ENCODE assay signal across 35 cellular contexts in genomic region chr15:48968066-48968465, GRCh38. TPM values are rescaled to one million over a fixed set of nuclear protein-coding genes. Genes with fewer than 3 reads are reported as not detected.
"Had no signal": no experiment of that assay in that cellular context is flagged by ENCODE, and none has a peak within 500 bp of the region (broad histone marks: within the 10 kb centered on the region; RNA-seq: fewer than 3 reads in every experiment).

No MANE protein-coding gene starts in this region.

- H3K36me3 Mint-ChIP-seq: activated CD4-positive, alpha-beta memory T cell treated with anti-CD3 and anti-CD28 coated beads for 36 hours; brain had no signal

- H3K27me3 ChIP-seq: ascending aorta had no signal

- H3K4me3 Mint-ChIP-seq: activated B cell treated with CpG ODN at 0.5 μM for 24 hours; activated CD4-positive, alpha-beta memory T cell treated with anti-CD3 and anti-CD28 coated beads for 36 hours; activated CD4-positive, alpha-beta T cell treated with anti-CD3 and anti-CD28 coated beads, Interleukin-2, amount 10 ng/mL, durations not matched to agents 24 days and 14 days; activated CD8-positive, alpha-beta T cell treated with anti-CD3 and anti-CD28 coated beads for 36 hours; activated naive CD4-positive, alpha-beta T cell treated with anti-CD3 and anti-CD28 coated beads for 36 hours; activated naive CD8-positive, alpha-beta T cell treated with anti-CD3 and anti-CD28 coated beads for 36 hours; activated T-cell treated with anti-CD3 and anti-CD28 coated beads, Interleukin-2, amount 50 U/mL, for 4 hours; activated T-cell treated with anti-CD3 and anti-CD28 coated beads, Interleukin-2, amount 50 U/mL, for 72 hours; activated T-helper 1 cell treated with anti-CD3 and anti-CD28 coated beads, Interleukin-12 subunit alpha, Interleukin-12 subunit beta, Interleukin-2, Interleukin-4 antibody, amounts not matched to agents 30 ng/mL and 10 ng/mL and 1 ng/mL, durations not matched to agents 14 hours and 24 hours and 36 hours; activated T-helper 17 cell treated with anti-CD3 and anti-CD28 coated beads, Interleukin-2, amount 50 U/mL, for 72 hours; brain; central memory CD8-positive, alpha-beta T cell; T-helper 1 cell treated with Interleukin-12 subunit alpha and Interleukin-12 subunit beta and Interleukin-4 antibody, amounts not matched to agents 30 μg/mL and 1 μg/mL, for 36 hours; T-helper 2 cell treated with Interferon-gamma antibody and Interleukin-4, amounts not matched to agents 5 μg/mL and 100 μg/mL, for 36 hours had no signal

- H3K27ac Mint-ChIP-seq: activated B cell treated with CpG ODN at 0.5 μM for 24 hours; activated CD4-positive, alpha-beta memory T cell treated with anti-CD3 and anti-CD28 coated beads for 36 hours; activated CD4-positive, alpha-beta T cell treated with anti-CD3 and anti-CD28 coated beads, Interleukin-2, amount 10 ng/mL, durations not matched to agents 24 days and 14 days; activated CD8-positive, alpha-beta T cell treated with anti-CD3 and anti-CD28 coated beads for 36 hours; activated naive CD4-positive, alpha-beta T cell treated with anti-CD3 and anti-CD28 coated beads for 36 hours; activated naive CD4-positive, alpha-beta T cell treated with anti-CD3 and anti-CD28 coated beads, Interleukin-2, amount 50 U/mL, for 72 hours; activated naive CD8-positive, alpha-beta T cell treated with anti-CD3 and anti-CD28 coated beads for 36 hours; activated T-cell treated with anti-CD3 and anti-CD28 coated beads, Interleukin-2, amount 50 U/mL, for 72 hours; activated T-helper 1 cell treated with anti-CD3 and anti-CD28 coated beads, Interleukin-12 subunit alpha, Interleukin-12 subunit beta, Interleukin-2, Interleukin-4 antibody, amounts not matched to agents 30 ng/mL and 10 ng/mL and 1 ng/mL, durations not matched to agents 14 hours and 24 hours and 36 hours; activated T-helper 17 cell treated with anti-CD3 and anti-CD28 coated beads, Interleukin-2, amount 50 U/mL, for 72 hours; brain; T-helper 1 cell treated with Interleukin-12 subunit alpha and Interleukin-12 subunit beta and Interleukin-4 antibody, amounts not matched to agents 30 μg/mL and 1 μg/mL, for 36 hours; T-helper 2 cell treated with Interferon-gamma antibody and Interleukin-4, amounts not matched to agents 5 μg/mL and 100 μg/mL, for 36 hours had no signal

- DNase-seq: activated B cell treated with CpG ODN at 0.5 μM for 24 hours; activated CD4-positive, alpha-beta memory T cell treated with anti-CD3 and anti-CD28 coated beads for 36 hours; activated CD4-positive, alpha-beta T cell treated with anti-CD3 and anti-CD28 coated beads for 4 hours; activated CD4-positive, alpha-beta T cell treated with anti-CD3 and anti-CD28 coated beads, Interleukin-2, amount 10 ng/mL, durations not matched to agents 24 days and 14 days; activated CD4-positive, alpha-beta T cell treated with anti-CD3 and anti-CD28 coated beads, Interleukin-2, amount 50 U/mL, for 1 hour; activated CD4-positive, alpha-beta T cell treated with anti-CD3 and anti-CD28 coated beads, Interleukin-2, amount 50 U/mL, for 4 hours; activated CD4-positive, CD25-positive, alpha-beta regulatory T cell treated with anti-CD3 and anti-CD28 coated beads, Interleukin-2, amount 50 U/mL, for 72 hours; activated CD8-positive, alpha-beta memory T cell treated with anti-CD3 and anti-CD28 coated beads, Interleukin-2, amount 50 U/mL, for 4 hours; activated CD8-positive, alpha-beta T cell treated with anti-CD3 and anti-CD28 coated beads for 36 hours; activated effector memory CD4-positive, alpha-beta T cell treated with anti-CD3 and anti-CD28 coated beads, Interleukin-2, amount 50 U/mL, for 16 hours; activated gamma-delta T cell treated with Interleukin-2 at 50 U/mL for 16 hours; activated naive CD4-positive, alpha-beta T cell; activated naive CD4-positive, alpha-beta T cell treated with anti-CD3 and anti-CD28 coated beads for 36 hours; activated naive CD4-positive, alpha-beta T cell treated with anti-CD3 and anti-CD28 coated beads, Interleukin-2, amount 50 U/mL, for 16 hours; activated naive CD8-positive, alpha-beta T cell treated with anti-CD3 and anti-CD28 coated beads for 36 hours; activated T-cell treated with anti-CD3 and anti-CD28 coated beads for 4 hours; activated T-cell treated with anti-CD3 and anti-CD28 coated beads, Interleukin-2, amount 50 U/mL, for 1 hour; activated T-cell treated with anti-CD3 and anti-CD28 coated beads, Interleukin-2, amount 50 U/mL, for 4 hours; activated T-cell treated with anti-CD3 and anti-CD28 coated beads, Interleukin-2, amount 50 U/mL, for 72 hours; amygdala; anterior cingulate cortex; caudate nucleus; cerebellar nuclear complex; T-helper 2 cell; T-helper 9 cell had no signal

- H3K9me3 ChIP-seq: ascending aorta had no signal

- ATAC-seq: activated CD8-positive, alpha-beta T cell treated with anti-CD3 and anti-CD28 coated beads for 36 hours; activated naive CD4-positive, alpha-beta T cell treated with anti-CD3 and anti-CD28 coated beads, Interleukin-2, amount 50 U/mL, for 72 hours; activated T-cell treated with anti-CD3 and anti-CD28 coated beads, Interleukin-2, amount 50 U/mL, for 4 hours; activated T-cell treated with anti-CD3 and anti-CD28 coated beads, Interleukin-2, amount 50 U/mL, for 72 hours; activated T-helper 17 cell treated with anti-CD3 and anti-CD28 coated beads, Interleukin-2, amount 50 U/mL, for 72 hours had no signal

- H3K4me3 ChIP-seq: ascending aorta, cardiac muscle cell had no signal

- H3K36me3 ChIP-seq: ascending aorta, cardiac muscle cell had no signal

- H3K27ac ChIP-seq: cardiac muscle cell, VCaP had no signal

- H3K9me3 Mint-ChIP-seq: activated B cell treated with CpG ODN at 0.5 μM for 24 hours; activated CD4-positive, alpha-beta memory T cell treated with anti-CD3 and anti-CD28 coated beads for 36 hours; activated CD8-positive, alpha-beta T cell treated with anti-CD3 and anti-CD28 coated beads for 36 hours; activated naive CD4-positive, alpha-beta T cell treated with anti-CD3 and anti-CD28 coated beads for 36 hours; activated naive CD4-positive, alpha-beta T cell treated with anti-CD3 and anti-CD28 coated beads, Interleukin-2, amount 50 U/mL, for 72 hours; activated T-cell treated with anti-CD3 and anti-CD28 coated beads, Interleukin-2, amount 50 U/mL, for 4 hours; activated T-cell treated with anti-CD3 and anti-CD28 coated beads, Interleukin-2, amount 50 U/mL, for 72 hours; activated T-helper 17 cell treated with anti-CD3 and anti-CD28 coated beads, Interleukin-2, amount 50 U/mL, for 72 hours; central memory CD8-positive, alpha-beta T cell; T-helper 1 cell treated with Interleukin-12 subunit alpha and Interleukin-12 subunit beta and Interleukin-4 antibody, amounts not matched to agents 30 μg/mL and 1 μg/mL, for 36 hours; T-helper 2 cell treated with Interferon-gamma antibody and Interleukin-4, amounts not matched to agents 5 μg/mL and 100 μg/mL, for 36 hours had no signal

RNA-seq across cellular contexts. Expression of gene SHC4, which starts 4.3 kb away (rescaled TPM):
- total RNA-seq: activated B cell treated with CpG ODN at 0.5 μM for 24 hours had no signal
